ENCODE assay signal across 19 cellular contexts in genomic region chr6:12288211-12288618, GRCh38. TPM values are rescaled to one million over a fixed set of nuclear protein-coding genes. Genes with fewer than 3 reads are reported as not detected.
DNase-seq lines count a peak whose midpoint lies in the region; ATAC-seq, FAIRE-seq and TF ChIP-seq lines count a peak whose summit lies in the region.
"Had no signal": no experiment of that assay in that cellular context is flagged by ENCODE, and none has a peak within 500 bp of the region (broad histone marks: within the 10 kb centered on the region; RNA-seq: fewer than 3 reads in every experiment).

No MANE protein-coding gene starts in this region.

- CTCF ChIA-PET in Caco-2 (lab: Charles Lee): interaction anchor here (0.7 to 5.7 kb wide), 3 partner anchors 9 to 334 kb away, joined by 3 to 39 read pairs (median 4); no protein-coding TSS in a partner anchor

- no peak overlapping the region for H3K9ac ChIP-seq in endodermal cell (ENCODE audit: extremely low read depth, low read length, poor library complexity, severe bottlenecking)

- peak overlapping the region; percentile 86 for H3K4me3 Mint-ChIP-seq in Caco-2 (ENCODE audit: unreplicated experiment)
- H3K4me3 Mint-ChIP-seq in endodermal cell: no peak overlapping the region
- H3K4me3 Mint-ChIP-seq: activated naive CD8-positive, alpha-beta T cell treated with anti-CD3 and anti-CD28 coated beads, Interleukin-2, amount 50 U/mL, for 24 hours; activated T-helper 1 cell treated with anti-CD3 and anti-CD28 coated beads, Interleukin-12 subunit alpha, Interleukin-12 subunit beta, Interleukin-2, Interleukin-4 antibody, amounts not matched to agents 30 ng/mL and 10 ng/mL and 1 ng/mL, durations not matched to agents 14 hours and 24 hours and 36 hours; H9 had no signal

- no peak for TF ChIP-seq CTCF in Caco-2 (IDR thresholded peaks at IDR 0.05; ENCODE audit: insufficient read depth in 1 of 2, low read depth in 1 of 2, low read length in 1 of 2, severe bottlenecking in 1 of 2, unreplicated experiment in 1 of 2)
- no peak for TF ChIP-seq CTCF in NB4 (IDR thresholded peaks at IDR 0.05; ENCODE audit: low read depth, low read length)
- TF ChIP-seq CTCF in endodermal cell (conservative IDR thresholded peaks at IDR 0.05): no peak
- no peak for TF ChIP-seq CTCF in pancreas (IDR thresholded peaks at IDR 0.05)

- H3K4me1 Mint-ChIP-seq in Caco-2 (ENCODE audit: low read depth, unreplicated experiment): peaks cover 20% of the 10 kb centered on the region
- peaks cover 34% of the 10 kb centered on the region for H3K4me1 Mint-ChIP-seq in endodermal cell

- POLR2A ChIA-PET in Caco-2 (lab: Charles Lee): no interaction called here

- H3K9me3 Mint-ChIP-seq in Caco-2 (ENCODE audit: unreplicated experiment) (no peaks in the 10 kb centered on the region), endodermal cell (no peaks in the 10 kb centered on the region)
- H3K9me3 Mint-ChIP-seq: activated naive CD8-positive, alpha-beta T cell treated with anti-CD3 and anti-CD28 coated beads, Interleukin-2, amount 50 U/mL, for 24 hours; activated T-helper 1 cell treated with anti-CD3 and anti-CD28 coated beads, Interleukin-12 subunit alpha, Interleukin-12 subunit beta, Interleukin-2, Interleukin-4 antibody, amounts not matched to agents 30 ng/mL and 10 ng/mL and 1 ng/mL, durations not matched to agents 14 hours and 24 hours and 36 hours; H9 had no signal

- intact Hi-C loops in Caco-2 (cut with micrococcal nuclease; ENCODE audit: unreplicated experiment) (loop anchor here (2.0 to 5.0 kb wide), 2 partner anchors 41 to 53 kb away; no protein-coding TSS in a partner anchor), pancreas (cut with DNase I) (no loop called here)

- 96% methylated on average over 13 of the region's 13 CpGs; no CpG with 5 or more reads in 1 of the 2 experiments for WGBS in endodermal cell (ENCODE audit: insufficient coverage in 1 of 2, insufficient read length in 1 of 2), 2 experiments
- 66 to 79% methylated on average over 9 to 13 of the region's 13 CpGs for WGBS in pancreas, 2 donors

- no peaks in the 10 kb centered on the region for H3K9me3 ChIP-seq in Caco-2
- H3K9me3 ChIP-seq in endodermal cell (ENCODE audit: control insufficient read depth, low read length): no peaks in the 10 kb centered on the region
- H3K9me3 ChIP-seq in pancreas: no peaks in the 10 kb centered on the region
- H3K9me3 ChIP-seq: SJSA1 had no signal

- BruUV-seq in Caco-2 (replicated peaks; lab: Mats Ljungman, UMichigan): no TSS peak

- H3K27ac Mint-ChIP-seq in Caco-2 (ENCODE audit: unreplicated experiment): no peak overlapping the region
- no peak overlapping the region for H3K27ac Mint-ChIP-seq in endodermal cell
- H3K27ac Mint-ChIP-seq: activated naive CD8-positive, alpha-beta T cell treated with anti-CD3 and anti-CD28 coated beads, Interleukin-2, amount 50 U/mL, for 24 hours; activated T-helper 1 cell treated with anti-CD3 and anti-CD28 coated beads, Interleukin-12 subunit alpha, Interleukin-12 subunit beta, Interleukin-2, Interleukin-4 antibody, amounts not matched to agents 30 ng/mL and 10 ng/mL and 1 ng/mL, durations not matched to agents 14 hours and 24 hours and 36 hours; H9 had no signal

- DNase-seq in Caco-2: no peak
- DNase-seq in NB4 (ENCODE audit: low read depth): peak; percentile 37
- DNase-seq in endodermal cell: peak; percentile 45
- peak in 5 of 6 donors; percentile 42 to 69 (median 62) for DNase-seq in pancreas
- no peak for DNase-seq in activated effector memory CD4-positive, alpha-beta T cell treated with Interleukin-2 at 50 U/mL for 16 hours
- no peak for DNase-seq in activated gamma-delta T cell treated with Interleukin-2 at 50 U/mL for 16 hours
- DNase-seq in ureter (ENCODE audit: low spot score): no peak
- DNase-seq: activated naive CD8-positive, alpha-beta T cell treated with anti-CD3 and anti-CD28 coated beads, Interleukin-2, amount 50 U/mL, for 24 hours; H9; Kasumi-1; kidney glomerular epithelial cell; NCI-H1417 treated with DMSO at 0.1 percent for 48 hours; NCI-H226; stimulated activated naive CD8-positive, alpha-beta T cell treated with anti-CD3 and anti-CD28 coated beads, Interleukin-15, Interleukin-2, amounts not matched to agents 100 U/mL and 50 U/mL, for 24 hours had no signal

- no peaks in the 10 kb centered on the region for H3K36me3 ChIP-seq in Caco-2 (ENCODE audit: control insufficient read depth, insufficient read depth, low read length)
- H3K36me3 ChIP-seq in endodermal cell (ENCODE audit: control insufficient read depth, insufficient read depth, low read length): no peaks in the 10 kb centered on the region
- H3K36me3 ChIP-seq in pancreas: no peaks in the 10 kb centered on the region
- H3K36me3 ChIP-seq: cardiac muscle cell had no signal

- no peaks in the 10 kb centered on the region for H3K27me3 Mint-ChIP-seq in Caco-2 (ENCODE audit: insufficient read depth, unreplicated experiment)
- H3K27me3 Mint-ChIP-seq in endodermal cell (ENCODE audit: insufficient read depth): peaks cover 46% of the 10 kb centered on the region

- H3K36me3 Mint-ChIP-seq in Caco-2 (ENCODE audit: insufficient read depth, unreplicated experiment) (peaks cover 22% of the 10 kb centered on the region), endodermal cell (ENCODE audit: low read depth) (no peaks in the 10 kb centered on the region)

- H3K27ac ChIP-seq in endodermal cell (ENCODE audit: low read depth, low read length) (no peak overlapping the region), pancreas (peak overlapping the region; percentile 13 to 78 (median 47))
- H3K27ac ChIP-seq: cardiac muscle cell had no signal

- FAIRE-seq in pancreas (lab: Jason Lieb, UNC): no peak

- peak in 3 of 4 donors; percentile 18 to 49 (median 25) for ATAC-seq in pancreas
- no peak for ATAC-seq in HG02678 (IDR thresholded peaks at IDR 0.05; ENCODE audit: unreplicated experiment)
- ATAC-seq: activated naive CD8-positive, alpha-beta T cell treated with anti-CD3 and anti-CD28 coated beads, Interleukin-2, amount 50 U/mL, for 24 hours; stimulated activated naive CD8-positive, alpha-beta T cell treated with anti-CD3 and anti-CD28 coated beads, Interleukin-15, Interleukin-2, amounts not matched to agents 100 U/mL and 50 U/mL, for 24 hours had no signal

- peaks cover 12% of the 10 kb centered on the region for H3K4me1 ChIP-seq in Caco-2
- no peaks in the 10 kb centered on the region for H3K4me1 ChIP-seq in endodermal cell (ENCODE audit: control insufficient read depth, insufficient read depth, low read length)
- H3K4me1 ChIP-seq in pancreas: peaks cover 0 to 5% (median 0%) of the 10 kb centered on the region in 3 donors

- no peak for TF ChIP-seq POLR2A in NB4 (IDR thresholded peaks at IDR 0.05; ENCODE audit: extremely low read depth, insufficient read length)

- H3K4me3 ChIP-seq in Caco-2 (ENCODE audit: low read depth, low read length): no peak overlapping the region
- H3K4me3 ChIP-seq in NB4 (ENCODE audit: low read depth, low read length): no peak overlapping the region
- H3K4me3 ChIP-seq in endodermal cell (ENCODE audit: low read length): no peak overlapping the region
- peak overlapping the region in 2 of 4 donors; percentile 38 to 51 for H3K4me3 ChIP-seq in pancreas
- H3K4me3 ChIP-seq: cardiac muscle cell, hepatocyte, SJSA1 had no signal

- no peaks in the 10 kb centered on the region for H3K27me3 ChIP-seq in Caco-2 (replicated peaks; ENCODE audit: control insufficient read depth, insufficient read depth, low read length)
- peaks cover 35% of the 10 kb centered on the region for H3K27me3 ChIP-seq in endodermal cell (ENCODE audit: control insufficient read depth, insufficient read depth, low read length, poor library complexity, severe bottlenecking)
- H3K27me3 ChIP-seq in pancreas: no peaks in the 10 kb centered on the region
- H3K27me3 ChIP-seq: hepatocyte, SJSA1 had no signal

RNA-seq across cellular contexts. Expression of gene EDN1, which starts 1.9 kb away (rescaled TPM):
- total RNA-seq in Caco-2 (2022): 13.5 and 14.0 TPM in 2 replicates
- under 1 TPM; 0.27 to 0.46 TPM for total RNA-seq in endodermal cell
- 3.5 TPM for polyA plus RNA-seq in endodermal cell (2013, experiment 1 of 2)
- 4.5 TPM for polyA plus RNA-seq in endodermal cell (2013, experiment 2 of 2)
- 10 to 100 TPM in 2 of 6 donors, 1 to 10 TPM in 4; 2.4 to 16.0 (median 3.8) TPM for total RNA-seq in pancreas
- polyA plus RNA-seq in pancreas: 1 to 10 TPM; 5.9 to 7.3 TPM
- 4.3 TPM for total RNA-seq in ureter

Comparison
In these comparisons a context has a peak if more than half of its experiments do, and no peak if none do; other contexts are left out.
1. DNase-seq: peak in NB4 (single experiment), endodermal cell (single experiment) and pancreas (5 of 6); none in Caco-2 (0 of 2), activated effector memory CD4-positive, alpha-beta T cell treated with Interleukin-2 at 50 U/mL for 16 hours (single experiment), activated gamma-delta T cell treated with Interleukin-2 at 50 U/mL for 16 hours (single experiment) and ureter (single experiment).